In the genomic region with DNA sequence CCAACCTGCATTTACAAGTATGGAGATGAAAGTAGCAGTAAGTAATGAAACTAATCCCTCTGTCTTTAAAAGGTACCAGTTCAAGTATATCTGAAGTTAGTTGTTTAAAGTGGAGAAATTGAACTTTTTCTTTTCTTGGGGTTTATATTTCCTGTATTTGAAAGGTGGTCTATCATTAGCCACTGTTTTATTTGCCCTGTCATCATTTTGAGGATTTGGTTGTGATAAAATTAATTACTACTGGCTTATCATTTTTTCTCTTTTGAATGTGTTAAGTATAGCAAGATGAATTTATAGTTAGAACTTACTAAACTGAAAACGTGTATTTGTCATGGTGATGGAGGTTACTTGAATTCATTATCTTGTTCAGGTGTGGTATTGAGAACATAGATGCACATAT, we compare ENCODE assay signal across 14 cellular contexts. TPM values are rescaled to one million over a fixed set of nuclear protein-coding genes. Genes with fewer than 3 reads are reported as not detected.
DNase-seq lines count a peak whose midpoint lies in the region; ATAC-seq, FAIRE-seq and TF ChIP-seq lines count a peak whose summit lies in the region.
"Had no signal": no experiment of that assay in that cellular context is flagged by ENCODE, and none has a peak within 500 bp of the region (broad histone marks: within the 10 kb centered on the region; RNA-seq: fewer than 3 reads in every experiment).

No MANE protein-coding gene starts in this region.

- peaks cover 35 to 99% (median 98%) of the 10 kb centered on the region in 4 donors for H3K36me3 ChIP-seq in stomach

- WGBS in stomach, 5 donors, result 27 to 57% (median 54%) methylated on average over 1 of the region's 1 CpG

- H3K9me3 Mint-ChIP-seq in activated naive CD8-positive, alpha-beta T cell (ENCODE audit: low read depth), result no peaks in the 10 kb centered on the region
- H3K9me3 Mint-ChIP-seq in activated naive CD8-positive, alpha-beta T cell treated with anti-CD3 and anti-CD28 coated beads for 36 hours, result no peaks in the 10 kb centered on the region
- no peaks in the 10 kb centered on the region for H3K9me3 Mint-ChIP-seq in activated T-helper 17 cell treated with anti-CD3 and anti-CD28 coated beads, Interleukin-2, amount 50 U/mL, for 72 hours
- peaks cover 6% of the 10 kb centered on the region for H3K9me3 Mint-ChIP-seq in mesothelial cell of epicardium
- H3K9me3 Mint-ChIP-seq: CD14-positive monocyte; CD8-positive, alpha-beta memory T cell had no signal

- H3K27ac ChIP-seq in stomach, result peak overlapping the region in 3 of 5 donors; percentile 38 to 46 (median 38)

- no peak for ATAC-seq in activated T-helper 17 cell treated with anti-CD3 and anti-CD28 coated beads, Interleukin-2, amount 50 U/mL, for 72 hours (replicated peaks)
- ATAC-seq: HCT116 had no signal

- H3K27me3 Mint-ChIP-seq in activated naive CD8-positive, alpha-beta T cell, result no peaks in the 10 kb centered on the region
- H3K27me3 Mint-ChIP-seq in activated naive CD8-positive, alpha-beta T cell treated with anti-CD3 and anti-CD28 coated beads for 36 hours, result no peaks in the 10 kb centered on the region
- H3K27me3 Mint-ChIP-seq in activated T-helper 17 cell treated with anti-CD3 and anti-CD28 coated beads, Interleukin-2, amount 50 U/mL, for 72 hours, result no peaks in the 10 kb centered on the region
- H3K27me3 Mint-ChIP-seq in mesothelial cell of epicardium (ENCODE audit: low read depth), result no peaks in the 10 kb centered on the region
- H3K27me3 Mint-ChIP-seq: CD8-positive, alpha-beta memory T cell had no signal

- peak overlapping the region; percentile 66 for H3K27ac Mint-ChIP-seq in activated naive CD8-positive, alpha-beta T cell
- H3K27ac Mint-ChIP-seq in activated naive CD8-positive, alpha-beta T cell treated with anti-CD3 and anti-CD28 coated beads for 36 hours, result no peak overlapping the region
- H3K27ac Mint-ChIP-seq in activated T-helper 17 cell treated with anti-CD3 and anti-CD28 coated beads, Interleukin-2, amount 50 U/mL, for 72 hours, result peak overlapping the region; percentile 61
- no peak overlapping the region for H3K27ac Mint-ChIP-seq in mesothelial cell of epicardium

- H3K27me3 ChIP-seq in stomach, result no peaks in the 10 kb centered on the region

- H3K36me3 Mint-ChIP-seq in activated naive CD8-positive, alpha-beta T cell, result peaks cover 24% of the 10 kb centered on the region
- peaks cover 30% of the 10 kb centered on the region for H3K36me3 Mint-ChIP-seq in activated naive CD8-positive, alpha-beta T cell treated with anti-CD3 and anti-CD28 coated beads for 36 hours
- peaks cover 100% of the 10 kb centered on the region for H3K36me3 Mint-ChIP-seq in activated T-helper 17 cell treated with anti-CD3 and anti-CD28 coated beads, Interleukin-2, amount 50 U/mL, for 72 hours (ENCODE audit: low read depth)
- H3K36me3 Mint-ChIP-seq in mesothelial cell of epicardium, result peaks cover 61% of the 10 kb centered on the region

- TF ChIP-seq POLR2A in GM12892 (IDR thresholded peaks at IDR 0.05; ENCODE audit: low read depth, low read length) (no peak), stomach (IDR thresholded peaks at IDR 0.05) (no peak)

- H3K4me1 Mint-ChIP-seq in activated naive CD8-positive, alpha-beta T cell (ENCODE audit: low read depth), result peaks cover 5% of the 10 kb centered on the region
- peaks cover 2% of the 10 kb centered on the region for H3K4me1 Mint-ChIP-seq in activated naive CD8-positive, alpha-beta T cell treated with anti-CD3 and anti-CD28 coated beads for 36 hours
- H3K4me1 Mint-ChIP-seq in activated T-helper 17 cell treated with anti-CD3 and anti-CD28 coated beads, Interleukin-2, amount 50 U/mL, for 72 hours, result no peaks in the 10 kb centered on the region
- H3K4me1 Mint-ChIP-seq in mesothelial cell of epicardium, result no peaks in the 10 kb centered on the region

- no peak overlapping the region for H3K4me3 Mint-ChIP-seq in activated naive CD8-positive, alpha-beta T cell
- no peak overlapping the region for H3K4me3 Mint-ChIP-seq in activated naive CD8-positive, alpha-beta T cell treated with anti-CD3 and anti-CD28 coated beads for 36 hours
- no peak overlapping the region for H3K4me3 Mint-ChIP-seq in activated T-helper 17 cell treated with anti-CD3 and anti-CD28 coated beads, Interleukin-2, amount 50 U/mL, for 72 hours
- no peak overlapping the region for H3K4me3 Mint-ChIP-seq in mesothelial cell of epicardium
- H3K4me3 Mint-ChIP-seq: CD14-positive monocyte; CD8-positive, alpha-beta memory T cell had no signal

- no peaks in the 10 kb centered on the region for H3K9me3 ChIP-seq in stomach
- H3K9me3 ChIP-seq: Caco-2 had no signal

- H3K4me1 ChIP-seq in stomach, result peaks cover 0 to 15% (median 8%) of the 10 kb centered on the region in 4 donors
- H3K4me1 ChIP-seq: Caco-2 had no signal

- intact Hi-C loops in stomach (cut with DNase I; ENCODE audit: low total_unique reads), result no loop called here

- no peak overlapping the region for H3K4me3 ChIP-seq in stomach

- peak; percentile 33 for FAIRE-seq in GM12892 (lab: Jason Lieb, UNC)
- FAIRE-seq: HTR-8/SVneo had no signal

- no peak for DNase-seq in activated naive CD8-positive, alpha-beta T cell treated with anti-CD3 and anti-CD28 coated beads for 36 hours
- no peak for DNase-seq in GM12892 (ENCODE audit: insufficient read length)
- DNase-seq in stomach, result no peak
- DNase-seq in activated CD4-positive, alpha-beta T cell treated with anti-CD3 and anti-CD28 coated beads, Interleukin-2, amount 50 U/mL, for 48 hours, result no peak
- no peak for DNase-seq in mesothelial cell of epicardium (ENCODE audit: low spot score in 2 of 2, unreplicated experiment in 2 of 2)
- DNase-seq: Caco-2; CD8-positive, alpha-beta memory T cell; DMS53; GF-D8 had no signal

- no peak for TF ChIP-seq CTCF in stomach (IDR thresholded peaks at IDR 0.05)
- no peak for TF ChIP-seq CTCF in mesothelial cell of epicardium (IDR thresholded peaks at IDR 0.05; ENCODE audit: unreplicated experiment)

- TF ChIP-seq EP300 in stomach (IDR thresholded peaks at IDR 0.05), result no peak

RNA-seq across cellular contexts. Expression of a gene that starts 25.1 kb away (rescaled TPM):
- total RNA-seq in activated naive CD8-positive, alpha-beta T cell treated with anti-CD3 and anti-CD28 coated beads for 36 hours, result 10 to 100 TPM; 45.9 to 49.0 TPM
- polyA plus RNA-seq in GM12892 (2012; ENCODE audit: missing spikeins), result 26.0 TPM
- 10 to 100 TPM; 33.5 to 47.7 TPM for total RNA-seq in activated T-helper 17 cell treated with anti-CD3 and anti-CD28 coated beads, Interleukin-2, amount 50 U/mL, for 72 hours
- total RNA-seq in stomach (10 to 100 TPM; 15.6 to 90.4 (median 37.5) TPM), mesothelial cell of epicardium (35.1 to 38.9 TPM (median 38.4 TPM) in 3 replicates)
- polyA plus RNA-seq in stomach, result 1 to 10 TPM; 5.5 to 6.7 (median 6.3) TPM

RNA-seq across cellular contexts. Expression of a gene that starts 25.5 kb away (rescaled TPM):
- 10 to 100 TPM; 15.3 to 17.4 TPM for total RNA-seq in activated naive CD8-positive, alpha-beta T cell treated with anti-CD3 and anti-CD28 coated beads for 36 hours
- polyA plus RNA-seq in GM12892 (2012; ENCODE audit: missing spikeins), result 10.1 TPM
- 10 to 100 TPM; 11.6 to 13.5 TPM for total RNA-seq in activated T-helper 17 cell treated with anti-CD3 and anti-CD28 coated beads, Interleukin-2, amount 50 U/mL, for 72 hours
- total RNA-seq in stomach (10 to 100 TPM in 4 of 5 donors, 1 to 10 TPM in 1; 2.3 to 29.9 (median 25.0) TPM), mesothelial cell of epicardium (35.5 to 37.9 TPM (median 37.3 TPM) in 3 replicates)
- 1 to 10 TPM; 8.3 to 9.5 (median 9.0) TPM for polyA plus RNA-seq in stomach

RNA-seq across cellular contexts. Expression of a gene that starts 38.4 kb away (rescaled TPM):
- total RNA-seq in activated naive CD8-positive, alpha-beta T cell treated with anti-CD3 and anti-CD28 coated beads for 36 hours, result 10 to 100 TPM; 12.6 to 14.4 TPM
- polyA plus RNA-seq in GM12892 (2012; ENCODE audit: missing spikeins), result 11.5 TPM
- total RNA-seq in activated T-helper 17 cell treated with anti-CD3 and anti-CD28 coated beads, Interleukin-2, amount 50 U/mL, for 72 hours, result 10 to 100 TPM; 14.0 to 16.6 TPM
- 10 to 100 TPM in 4 of 5 donors, 1 to 10 TPM in 1; 1.3 to 31.0 (median 25.7) TPM for total RNA-seq in stomach
- polyA plus RNA-seq in stomach, result 10 to 100 TPM; 21.6 to 26.6 (median 22.1) TPM
- 15.5 to 17.5 TPM (median 15.9 TPM) in 3 replicates for total RNA-seq in mesothelial cell of epicardium

Comparison
In these comparisons a context has a peak if more than half of its experiments do, and no peak if none do; other contexts are left out.
1. H3K27ac Mint-ChIP-seq: peak in activated naive CD8-positive, alpha-beta T cell (single experiment) and activated T-helper 17 cell treated with anti-CD3 and anti-CD28 coated beads, Interleukin-2, amount 50 U/mL, for 72 hours (single experiment); none in activated naive CD8-positive, alpha-beta T cell treated with anti-CD3 and anti-CD28 coated beads for 36 hours (single experiment) and mesothelial cell of epicardium (single experiment).